ENCODE assay signal across 13 cellular contexts in genomic region chr9:69931340-69931739, GRCh38.
A peak's percentile ranks its signal among the peaks of the same experiment; 100 is the strongest.
DNase-seq lines count a peak whose midpoint lies in the region; ATAC-seq and TF ChIP-seq lines count a peak whose summit lies in the region.
"Had no signal": no experiment of that assay in that cellular context is flagged by ENCODE, and none has a peak within 500 bp of the region (broad histone marks: within the 10 kb centered on the region; RNA-seq: fewer than 3 reads in every experiment).

No MANE protein-coding gene starts in this region.

- H3K9ac ChIP-seq in DND-41 (ENCODE audit: low read depth, low read length), result no peak overlapping the region

- 34% methylated on average over 3 of the region's 3 CpGs for WGBS in right lobe of liver (ENCODE audit: insufficient coverage, low coverage, low lambda C conversion rate, missing lambda C conversion rate)

- no peak overlapping the region for H3K27ac Mint-ChIP-seq in activated CD4-positive, alpha-beta memory T cell treated with anti-CD3 and anti-CD28 coated beads, Interleukin-2, amount 10 ng/mL, durations not matched to agents 7 days and 5 days
- H3K27ac Mint-ChIP-seq: activated CD8-positive, alpha-beta memory T cell treated with anti-CD3 and anti-CD28 coated beads, Interleukin-2, amount 10 ng/mL, durations not matched to agents 7 days and 5 days had no signal

- no peaks in the 10 kb centered on the region for H3K4me1 ChIP-seq in DND-41 (ENCODE audit: insufficient read depth, low read length)
- H3K4me1 ChIP-seq in right lobe of liver, result no peaks in the 10 kb centered on the region

- H3K4me3 ChIP-seq in DND-41 (ENCODE audit: low read depth in 1 of 2, low read length in 2 of 2), result no peak overlapping the region
- no peak overlapping the region for H3K4me3 ChIP-seq in LNCaP clone FGC (ENCODE audit: low read depth, low read length)
- H3K4me3 ChIP-seq in right lobe of liver, result no peak overlapping the region
- H3K4me3 ChIP-seq: SK-N-MC had no signal

- peaks cover 4% of the 10 kb centered on the region for H3K9me3 Mint-ChIP-seq in activated CD4-positive, alpha-beta memory T cell treated with anti-CD3 and anti-CD28 coated beads, Interleukin-2, amount 10 ng/mL, durations not matched to agents 7 days and 5 days

- peaks cover 8% of the 10 kb centered on the region for H3K27me3 Mint-ChIP-seq in activated CD4-positive, alpha-beta memory T cell treated with anti-CD3 and anti-CD28 coated beads, Interleukin-2, amount 10 ng/mL, durations not matched to agents 7 days and 5 days

- H3K27me3 ChIP-seq in DND-41 (ENCODE audit: insufficient read depth, low read length, poor library complexity), result no peaks in the 10 kb centered on the region
- no peaks in the 10 kb centered on the region for H3K27me3 ChIP-seq in right lobe of liver
- H3K27me3 ChIP-seq: neutrophil had no signal

- no peak for TF ChIP-seq POLR2A in right lobe of liver (IDR thresholded peaks at IDR 0.05)

- no peak for ATAC-seq in DND-41 (ENCODE audit: insufficient read depth, low read depth)
- ATAC-seq in right lobe of liver, result peak in 1 of 4 donors; percentile 20
- ATAC-seq: activated CD8-positive, alpha-beta memory T cell treated with anti-CD3 and anti-CD28 coated beads, Interleukin-2, amount 10 ng/mL, durations not matched to agents 7 days and 5 days had no signal

- H3K9me3 ChIP-seq in DND-41 (ENCODE audit: insufficient read depth, low read length, severe bottlenecking) (peaks cover 11% of the 10 kb centered on the region), right lobe of liver (no peaks in the 10 kb centered on the region)

- H3K4me2 ChIP-seq in DND-41 (ENCODE audit: insufficient read depth, low read length), result no peak overlapping the region

- no peaks in the 10 kb centered on the region for H3K36me3 Mint-ChIP-seq in activated CD4-positive, alpha-beta memory T cell treated with anti-CD3 and anti-CD28 coated beads, Interleukin-2, amount 10 ng/mL, durations not matched to agents 7 days and 5 days (ENCODE audit: low read depth)
- H3K36me3 Mint-ChIP-seq: activated CD8-positive, alpha-beta memory T cell treated with anti-CD3 and anti-CD28 coated beads, Interleukin-2, amount 10 ng/mL, durations not matched to agents 7 days and 5 days had no signal

- DNase-seq in DND-41 (no peak), LNCaP clone FGC (ENCODE audit: low read depth) (no peak), astrocyte of the hippocampus (ENCODE audit: low read depth, low spot score) (peak; percentile 16), right lobe of liver (no peak), kidney tubule cell (ENCODE audit: low spot score) (no peak), NOMO-1 treated with DMSO at 0.1 percent for 48 hours (lab: John Stamatoyannopoulos, UW; ENCODE audit: unreplicated experiment) (no peak)
- DNase-seq in activated T-cell treated with anti-CD3 and anti-CD28 coated beads, Interleukin-2, amount 50 U/mL, for 1 hour, result no peak
- DNase-seq in activated CD4-positive, alpha-beta memory T cell treated with anti-CD3 and anti-CD28 coated beads, Interleukin-2, amount 10 ng/mL, durations not matched to agents 7 days and 5 days, result no peak
- DNase-seq: activated CD8-positive, alpha-beta memory T cell treated with anti-CD3 and anti-CD28 coated beads, Interleukin-2, amount 10 ng/mL, durations not matched to agents 7 days and 5 days; NCI-H1105 had no signal

- H4K20me1 ChIP-seq in DND-41 (ENCODE audit: insufficient read depth, low read length), result no peaks in the 10 kb centered on the region

- CTCF ChIA-PET in activated CD4-positive, alpha-beta memory T cell treated with anti-CD3 and anti-CD28 coated beads, Interleukin-2, amount 10 ng/mL, durations not matched to agents 7 days and 5 days (lab: Charles Lee), result interaction anchor here (0.6 to 1.6 kb wide), 4 partner anchors 9 to 509 kb away, joined by 3 to 9 read pairs (median 4); no protein-coding TSS in a partner anchor

- no peak overlapping the region for H2AFZ ChIP-seq in DND-41 (ENCODE audit: low read depth, low read length)

- H3K79me2 ChIP-seq in DND-41 (ENCODE audit: insufficient read depth, low read length), result no peaks in the 10 kb centered on the region

- H3K27ac ChIP-seq in DND-41 (ENCODE audit: low read length) (no peak overlapping the region), right lobe of liver (no peak overlapping the region)
- H3K27ac ChIP-seq: neutrophil, SK-N-MC had no signal

- POLR2A ChIA-PET in activated CD4-positive, alpha-beta memory T cell treated with anti-CD3 and anti-CD28 coated beads, Interleukin-2, amount 10 ng/mL, durations not matched to agents 7 days and 5 days (lab: Charles Lee), result no interaction called here

- H3K36me3 ChIP-seq in DND-41 (ENCODE audit: insufficient read depth, low read length) (no peaks in the 10 kb centered on the region), right lobe of liver (no peaks in the 10 kb centered on the region)
- H3K36me3 ChIP-seq: neutrophil had no signal

- H3K4me1 Mint-ChIP-seq in activated CD4-positive, alpha-beta memory T cell treated with anti-CD3 and anti-CD28 coated beads, Interleukin-2, amount 10 ng/mL, durations not matched to agents 7 days and 5 days, result no peaks in the 10 kb centered on the region
- H3K4me1 Mint-ChIP-seq: activated CD8-positive, alpha-beta memory T cell treated with anti-CD3 and anti-CD28 coated beads, Interleukin-2, amount 10 ng/mL, durations not matched to agents 7 days and 5 days; central memory CD8-positive, alpha-beta T cell had no signal

- intact Hi-C loops in right lobe of liver (cut with DNase I), result no loop called here

- no peak overlapping the region for H3K4me3 Mint-ChIP-seq in activated CD4-positive, alpha-beta memory T cell treated with anti-CD3 and anti-CD28 coated beads, Interleukin-2, amount 10 ng/mL, durations not matched to agents 7 days and 5 days
- H3K4me3 Mint-ChIP-seq: activated CD8-positive, alpha-beta memory T cell treated with anti-CD3 and anti-CD28 coated beads, Interleukin-2, amount 10 ng/mL, durations not matched to agents 7 days and 5 days; central memory CD8-positive, alpha-beta T cell had no signal

- peak; percentile 28 for TF ChIP-seq CTCF in DND-41 (IDR thresholded peaks at IDR 0.05; ENCODE audit: borderline replicate concordance, extremely low read depth, low read length, poor library complexity, severe bottlenecking)
- peak; percentile 52 for TF ChIP-seq CTCF in LNCaP clone FGC (IDR thresholded peaks at IDR 0.05; ENCODE audit: control insufficient read depth, extremely low read depth, insufficient read depth)
- peak; percentile 14 to 44 (median 28) for TF ChIP-seq CTCF in right lobe of liver (IDR thresholded peaks at IDR 0.05)
